Comparison of ENCODE assay signal across 16 cellular contexts in genomic region chr9:134057751-134058701, GRCh38. TPM values are rescaled to one million over a fixed set of nuclear protein-coding genes. Genes with fewer than 3 reads are reported as not detected.
DNase-seq lines count a peak whose midpoint lies in the region; ATAC-seq and TF ChIP-seq lines count a peak whose summit lies in the region.
"Had no signal": no experiment of that assay in that cellular context is flagged by ENCODE, and none has a peak within 500 bp of the region (broad histone marks: within the 10 kb centered on the region; RNA-seq: fewer than 3 reads in every experiment).

No MANE protein-coding gene starts in this region.

- H3K79me2 ChIP-seq in PC-3 (ENCODE audit: low read length) = peaks cover 72% of the 10 kb centered on the region

- 85 to 86% methylated on average over 28 of the region's 28 CpGs for WGBS in sigmoid colon, 2 donors

- no peaks in the 10 kb centered on the region for H3K4me1 Mint-ChIP-seq in Caco-2 (ENCODE audit: low read depth, unreplicated experiment)

- TF ChIP-seq CTCF in Caco-2 (IDR thresholded peaks at IDR 0.05; ENCODE audit: insufficient read depth in 1 of 2, low read depth in 1 of 2, low read length in 1 of 2, severe bottlenecking in 1 of 2, unreplicated experiment in 1 of 2) (no peak), PC-3 (conservative IDR thresholded peaks at IDR 0.05; ENCODE audit: low read depth, low read length) (no peak), sigmoid colon (IDR thresholded peaks at IDR 0.05) (no peak)

- no peaks in the 10 kb centered on the region for H3K9me2 ChIP-seq in PC-3 (replicated peaks; ENCODE audit: low read length)

- intact Hi-C loops in Caco-2 (cut with micrococcal nuclease; ENCODE audit: unreplicated experiment) (no loop called here), PC-3 (cut with micrococcal nuclease) (no loop called here), left colon (cut with DNase I, micrococcal nuclease) (no loop called here), sigmoid colon (cut with DNase I) (no loop called here)

- no peak for TF ChIP-seq POLR2A in sigmoid colon (IDR thresholded peaks at IDR 0.05)

- H3K36me3 ChIP-seq in Caco-2 (ENCODE audit: control insufficient read depth, insufficient read depth, low read length) (peaks cover 1% of the 10 kb centered on the region; the same call in 1 of the 2 replicates), PC-3 (ENCODE audit: low read depth, low read length) (no peaks in the 10 kb centered on the region), sigmoid colon (peaks cover 1 to 6% (median 3%) of the 10 kb centered on the region in 4 donors)

- H3K36me3 Mint-ChIP-seq in Caco-2 (ENCODE audit: insufficient read depth, unreplicated experiment) = peaks cover 18% of the 10 kb centered on the region

- H3K4me2 ChIP-seq in PC-3 (ENCODE audit: low read length) = peak overlapping the region; percentile 82
- H3K4me2 ChIP-seq: KMS-11 had no signal

- H3K9me3 ChIP-seq in Caco-2 = no peaks in the 10 kb centered on the region
- no peaks in the 10 kb centered on the region for H3K9me3 ChIP-seq in PC-3 (ENCODE audit: low read length)
- H3K9me3 ChIP-seq in sigmoid colon = no peaks in the 10 kb centered on the region
- H3K9me3 ChIP-seq: Peyer's patch had no signal

- H3K27me3 ChIP-seq in Caco-2 (replicated peaks; ENCODE audit: control insufficient read depth, insufficient read depth, low read length) (no peaks in the 10 kb centered on the region), PC-3 (ENCODE audit: low read length) (no peaks in the 10 kb centered on the region), sigmoid colon (no peaks in the 10 kb centered on the region)
- H3K27me3 ChIP-seq: Peyer's patch had no signal

- H4K20me1 ChIP-seq in PC-3 (ENCODE audit: low read length) = no peaks in the 10 kb centered on the region

- H3K27ac Mint-ChIP-seq in Caco-2 (ENCODE audit: unreplicated experiment) = peak overlapping the region; percentile 73
- H3K27ac Mint-ChIP-seq: T-helper 1 cell treated with Interleukin-12 subunit alpha and Interleukin-12 subunit beta and Interleukin-4 antibody, amounts not matched to agents 30 μg/mL and 1 μg/mL, for 36 hours had no signal

- H3K27me3 Mint-ChIP-seq in Caco-2 (ENCODE audit: insufficient read depth, unreplicated experiment) = no peaks in the 10 kb centered on the region

- no peaks in the 10 kb centered on the region for H3K9me3 Mint-ChIP-seq in Caco-2 (ENCODE audit: unreplicated experiment)
- H3K9me3 Mint-ChIP-seq: T-helper 1 cell treated with Interleukin-12 subunit alpha and Interleukin-12 subunit beta and Interleukin-4 antibody, amounts not matched to agents 30 μg/mL and 1 μg/mL, for 36 hours had no signal

- H2AFZ ChIP-seq in PC-3 (ENCODE audit: low read length) = no peak overlapping the region

- H3F3A ChIP-seq in PC-3 (ENCODE audit: low read length, unreplicated experiment) = no peaks in the 10 kb centered on the region

- H3K4me3 ChIP-seq in Caco-2 (ENCODE audit: low read depth, low read length) = no peak overlapping the region
- H3K4me3 ChIP-seq in PC-3 (ENCODE audit: low read length) = peak overlapping the region; percentile 47; the same call in 1 of the 2 replicates
- H3K4me3 ChIP-seq in sigmoid colon = no peak overlapping the region
- H3K4me3 ChIP-seq: Peyer's patch had no signal

- no TSS peak for BruUV-seq in Caco-2 (replicated peaks; lab: Mats Ljungman, UMichigan)
- BruUV-seq in PC-3 (replicated peaks; lab: Mats Ljungman, UMichigan) = no TSS peak

- DNase-seq in Caco-2 = peak in 1 of 2 experiments; percentile 22
- DNase-seq in PC-3 = no peak
- DNase-seq in left colon = peak; percentile 6 to 23
- DNase-seq in sigmoid colon = peak; percentile 55
- no peak for DNase-seq in stimulated activated naive CD8-positive, alpha-beta T cell treated with anti-CD3 and anti-CD28 coated beads, Interleukin-15, Interleukin-2, amounts not matched to agents 100 U/mL and 50 U/mL, for 24 hours
- no peak for DNase-seq in activated gamma-delta T cell (lab: John Stamatoyannopoulos, UW)
- no peak for DNase-seq in substantia nigra (lab: John Stamatoyannopoulos, UW)
- DNase-seq: activated CD4-positive, alpha-beta T cell treated with anti-CD3 and anti-CD28 coated beads, Interleukin-2, amount 50 U/mL, for 4 hours; central memory CD4-positive, alpha-beta T cell; NCI-H146; NCI-H510A treated with DMSO at 0.1 percent for 48 hours; stimulated activated CD4-positive, alpha-beta T cell treated with anti-CD3 and anti-CD28 coated beads, Interleukin-1b, Interleukin-23, amount 100 ng/mL, for 48 hours had no signal

- ATAC-seq in PC-3 = no peak
- no peak for ATAC-seq in left colon
- no peak for ATAC-seq in stimulated activated naive CD8-positive, alpha-beta T cell treated with anti-CD3 and anti-CD28 coated beads, Interleukin-15, Interleukin-2, amounts not matched to agents 100 U/mL and 50 U/mL, for 24 hours
- no peak for ATAC-seq in GM19351 (IDR thresholded peaks at IDR 0.05; ENCODE audit: unreplicated experiment)

- CTCF ChIA-PET in Caco-2 (lab: Charles Lee) (no interaction called here), PC-3 (lab: Charles Lee) (no interaction called here)

- no peak for TF ChIP-seq EP300 in sigmoid colon (IDR thresholded peaks at IDR 0.05)

- no peak overlapping the region for H3K4me3 Mint-ChIP-seq in Caco-2 (ENCODE audit: unreplicated experiment)
- H3K4me3 Mint-ChIP-seq: T-helper 1 cell treated with Interleukin-12 subunit alpha and Interleukin-12 subunit beta and Interleukin-4 antibody, amounts not matched to agents 30 μg/mL and 1 μg/mL, for 36 hours had no signal

- H3K9ac ChIP-seq in PC-3 (ENCODE audit: low read length) = no peak overlapping the region
- H3K9ac ChIP-seq: KMS-11 had no signal

- no peaks in the 10 kb centered on the region for H3K4me1 ChIP-seq in Caco-2
- peaks cover 41% of the 10 kb centered on the region for H3K4me1 ChIP-seq in PC-3 (ENCODE audit: insufficient read depth, low read length)
- H3K4me1 ChIP-seq in sigmoid colon = peaks cover 0 to 84% (median 82%) of the 10 kb centered on the region in 4 donors

- H3K27ac ChIP-seq in PC-3 (ENCODE audit: low read length) (peak overlapping the region; percentile 76; the same call in 1 of the 2 replicates), sigmoid colon (no peak overlapping the region), substantia nigra (ENCODE audit: low read depth, low read length, poor library complexity, severe bottlenecking) (no peak overlapping the region)
- H3K27ac ChIP-seq: KMS-11, Peyer's patch had no signal

- POLR2A ChIA-PET in Caco-2 (lab: Charles Lee) (no interaction called here), PC-3 (lab: Charles Lee; ENCODE audit: unreplicated experiment) (no interaction called here)

RNA-seq across cellular contexts. Expression of gene BRD3, which starts 9.8 kb away (rescaled TPM):
- total RNA-seq in Caco-2 (2022) (57.5 and 58.3 TPM in 2 replicates), PC-3 (2014; rRNA removed) (4.4 and 5.5 TPM in 2 replicates), left colon (10 to 100 TPM; 21.5 to 36.7 TPM), sigmoid colon (10 to 100 TPM; 21.8 to 34.5 (median 25.7) TPM)
- 10 to 100 TPM in 1 of 3 donors, 1 to 10 TPM in 2; 4.4 to 14.9 (median 5.4) TPM for polyA plus RNA-seq in sigmoid colon

RNA-seq across cellular contexts. Expression of gene BRD3OS, which starts 32.7 kb away (rescaled TPM):
- 9.1 and 9.4 TPM in 2 replicates for total RNA-seq in Caco-2 (2022)
- 13.6 and 19.9 TPM in 2 replicates for total RNA-seq in PC-3 (2014; rRNA removed)
- total RNA-seq in left colon = 1 to 10 TPM; 2.9 to 6.4 TPM
- total RNA-seq in sigmoid colon = 10 to 100 TPM; 11.7 to 19.4 (median 12.7) TPM
- polyA plus RNA-seq in sigmoid colon = 1 to 10 TPM; 3.9 to 7.8 (median 4.2) TPM

Comparison
In these comparisons a context has a peak if more than half of its experiments do, and no peak if none do; other contexts are left out.
1. DNase-seq: peak in left colon (2 of 2) and sigmoid colon (single experiment); none in PC-3 (single experiment), stimulated activated naive CD8-positive, alpha-beta T cell treated with anti-CD3 and anti-CD28 coated beads, Interleukin-15, Interleukin-2, amounts not matched to agents 100 U/mL and 50 U/mL, for 24 hours (single experiment), activated gamma-delta T cell (single experiment) and substantia nigra (0 of 49).